Comparison of ENCODE assay signal across 11 cellular contexts in genomic region chr18:68083131-68083530, GRCh38.
A peak's percentile ranks its signal among the peaks of the same experiment; 100 is the strongest.
DNase-seq lines count a peak whose midpoint lies in the region; ATAC-seq and TF ChIP-seq lines count a peak whose summit lies in the region.
"Had no signal": no experiment of that assay in that cellular context is flagged by ENCODE, and none has a peak within 500 bp of the region (broad histone marks: within the 10 kb centered on the region; RNA-seq: fewer than 3 reads in every experiment).

No MANE protein-coding gene starts in this region.

- H3K9me3 Mint-ChIP-seq in HFFc6, result no peaks in the 10 kb centered on the region

- BruUV-seq in PC-9 (replicated peaks; lab: Mats Ljungman, UMichigan), result no TSS peak

- H3K4me1 ChIP-seq in mesenchymal stem cell (ENCODE audit: control insufficient read depth, insufficient read depth, low read depth, low read length), result no peaks in the 10 kb centered on the region
- no peaks in the 10 kb centered on the region for H3K4me1 ChIP-seq in PC-9 (replicated peaks; ENCODE audit: insufficient read depth)

- H2BK5ac ChIP-seq in mesenchymal stem cell (ENCODE audit: low read depth, low read length, poor library complexity, severe bottlenecking), result no peak overlapping the region

- ATAC-seq in HG03196 (IDR thresholded peaks at IDR 0.05; ENCODE audit: unreplicated experiment), result no peak

- peaks cover 3% of the 10 kb centered on the region; the same call in 1 of the 2 replicates for H3K9me3 ChIP-seq in AG04450 (ENCODE audit: control insufficient read depth, insufficient read depth, low read length)
- H3K9me3 ChIP-seq in mesenchymal stem cell (ENCODE audit: control insufficient read depth, low read length), result no peaks in the 10 kb centered on the region
- no peaks in the 10 kb centered on the region for H3K9me3 ChIP-seq in PC-9 (ENCODE audit: insufficient read depth, low read depth)
- H3K9me3 ChIP-seq: neutrophil had no signal

- H3K27ac ChIP-seq in AG04450 (ENCODE audit: low read depth, low read length) (no peak overlapping the region), mesenchymal stem cell (ENCODE audit: low read length, poor library complexity, severe bottlenecking) (peak overlapping the region; percentile 56), PC-9 (no peak overlapping the region)
- H3K27ac ChIP-seq: neutrophil had no signal

- peak; percentile 68 for DNase-seq in AG04450 (ENCODE audit: low read depth, low spot score)
- DNase-seq in HFFc6, result peak; percentile 4
- DNase-seq in dedifferentiated amniotic fluid mesenchymal stem cell (ENCODE audit: extremely low spot score), result peak; percentile 26
- no peak for DNase-seq in mesenchymal stem cell
- DNase-seq in activated CD4-positive, alpha-beta T cell treated with anti-CD3 and anti-CD28 coated beads for 48 hours, result no peak
- no peak for DNase-seq in PC-9
- no peak for DNase-seq in NCI-H1092 (lab: John Stamatoyannopoulos, UW)
- DNase-seq: ACHN; central memory CD4-positive, alpha-beta T cell had no signal

- intact Hi-C loops in PC-9 (cut with micrococcal nuclease; ENCODE audit: unreplicated experiment), result no loop called here

- no peaks in the 10 kb centered on the region for H3K27me3 Mint-ChIP-seq in HFFc6 (ENCODE audit: insufficient read depth)

- no peak overlapping the region for H3K9ac ChIP-seq in mesenchymal stem cell (ENCODE audit: low read length)

- CTCF ChIA-PET in AG04450 (lab: Charles Lee), result no interaction called here
- CTCF ChIA-PET in PC-9 (lab: Charles Lee), result no interaction called here

- no peak overlapping the region for H2BK120ac ChIP-seq in mesenchymal stem cell (ENCODE audit: low read depth, low read length)

- no peak overlapping the region for H4K8ac ChIP-seq in mesenchymal stem cell (ENCODE audit: low read length)

- H3K9me2 ChIP-seq in PC-9 (ENCODE audit: insufficient read depth), result no peaks in the 10 kb centered on the region

- H2AK5ac ChIP-seq in mesenchymal stem cell (ENCODE audit: low read length, severe bottlenecking), result no peak overlapping the region

- H3F3A ChIP-seq in PC-9 (ENCODE audit: insufficient read depth, low read depth), result no peaks in the 10 kb centered on the region

- H2BK12ac ChIP-seq in mesenchymal stem cell (ENCODE audit: low read length in 2 of 2), result no peak overlapping the region

- H3K79me2 ChIP-seq in PC-9 (ENCODE audit: low read depth), result no peaks in the 10 kb centered on the region

- no peak overlapping the region for H3K27ac Mint-ChIP-seq in HFFc6

- peaks cover 14% of the 10 kb centered on the region for H3K4me1 Mint-ChIP-seq in HFFc6 (ENCODE audit: low read depth)

- H3K36me3 ChIP-seq in mesenchymal stem cell (ENCODE audit: control insufficient read depth in 1 of 2, insufficient read depth in 2 of 2, low read depth in 1 of 2, low read length in 2 of 2) (no peaks in the 10 kb centered on the region), PC-9 (ENCODE audit: low read depth) (no peaks in the 10 kb centered on the region)
- H3K36me3 ChIP-seq: neutrophil had no signal

- WGBS in mesenchymal stem cell, result 59% methylated on average over 3 of the region's 4 CpGs

- H3K18ac ChIP-seq in mesenchymal stem cell (ENCODE audit: low read depth in 1 of 2, low read length in 2 of 2), result no peak overlapping the region

- H3K4ac ChIP-seq in mesenchymal stem cell (ENCODE audit: low read depth in 1 of 2, low read length in 2 of 2), result no peak overlapping the region

- H3K23ac ChIP-seq in mesenchymal stem cell (ENCODE audit: low read length in 2 of 2), result no peak overlapping the region

- POLR2A ChIA-PET in AG04450 (lab: Yijun Ruan, JAX), result no interaction called here
- POLR2A ChIA-PET in PC-9 (lab: Charles Lee; ENCODE audit: unreplicated experiment), result no interaction called here

- H3K27me3 ChIP-seq in AG04450 (ENCODE audit: control insufficient read depth, insufficient read depth, low read length) (no peaks in the 10 kb centered on the region), mesenchymal stem cell (ENCODE audit: control insufficient read depth in 1 of 2, insufficient read depth in 1 of 2, low read length in 2 of 2) (no peaks in the 10 kb centered on the region), PC-9 (ENCODE audit: insufficient read depth, low read depth) (no peaks in the 10 kb centered on the region)
- H3K27me3 ChIP-seq: neutrophil had no signal

- no peaks in the 10 kb centered on the region for H3K36me3 Mint-ChIP-seq in HFFc6 (ENCODE audit: low read depth)

- no peak overlapping the region for H2AFZ ChIP-seq in mesenchymal stem cell (ENCODE audit: low read depth, low read length)
- no peak overlapping the region for H2AFZ ChIP-seq in PC-9

- H3K4me3 Mint-ChIP-seq in HFFc6, result no peak overlapping the region

- no peaks in the 10 kb centered on the region for H3K79me1 ChIP-seq in mesenchymal stem cell (replicated peaks; ENCODE audit: low read length, poor library complexity, severe bottlenecking)

- H3K4me3 ChIP-seq in AG04450 (ENCODE audit: low read depth, low read length), result no peak overlapping the region
- no peak overlapping the region for H3K4me3 ChIP-seq in mesenchymal stem cell (ENCODE audit: insufficient read depth in 1 of 2, low read depth in 1 of 2, low read length in 2 of 2)
- no peak overlapping the region for H3K4me3 ChIP-seq in PC-9

- H4K91ac ChIP-seq in mesenchymal stem cell (ENCODE audit: low read length), result no peak overlapping the region

- H3K4me2 ChIP-seq in mesenchymal stem cell (ENCODE audit: low read length, poor library complexity, severe bottlenecking) (no peak overlapping the region), PC-9 (no peak overlapping the region)

- H3K14ac ChIP-seq in mesenchymal stem cell (ENCODE audit: low read length in 2 of 2), result no peak overlapping the region

- no peak for TF ChIP-seq CTCF in AG04450 (IDR thresholded peaks at IDR 0.05; ENCODE audit: low read depth, low read length)
- no peak for TF ChIP-seq CTCF in HFFc6 (IDR thresholded peaks at IDR 0.05)
- no peak for TF ChIP-seq CTCF in PC-9 (conservative IDR thresholded peaks at IDR 0.05)

- no peaks in the 10 kb centered on the region for H4K20me1 ChIP-seq in PC-9 (ENCODE audit: insufficient read depth)

- no peak overlapping the region for H2BK15ac ChIP-seq in mesenchymal stem cell (ENCODE audit: low read depth, poor library complexity, severe bottlenecking)

Comparison
In these comparisons a context has a peak if more than half of its experiments do, and no peak if none do; other contexts are left out.
1. DNase-seq: peak in AG04450 (single experiment), HFFc6 (single experiment) and dedifferentiated amniotic fluid mesenchymal stem cell (single experiment); none in mesenchymal stem cell (single experiment), activated CD4-positive, alpha-beta T cell treated with anti-CD3 and anti-CD28 coated beads for 48 hours (single experiment), PC-9 (0 of 2) and NCI-H1092 (single experiment).